1 cellular context compared by ENCODE assay signal in the genomic region with DNA sequence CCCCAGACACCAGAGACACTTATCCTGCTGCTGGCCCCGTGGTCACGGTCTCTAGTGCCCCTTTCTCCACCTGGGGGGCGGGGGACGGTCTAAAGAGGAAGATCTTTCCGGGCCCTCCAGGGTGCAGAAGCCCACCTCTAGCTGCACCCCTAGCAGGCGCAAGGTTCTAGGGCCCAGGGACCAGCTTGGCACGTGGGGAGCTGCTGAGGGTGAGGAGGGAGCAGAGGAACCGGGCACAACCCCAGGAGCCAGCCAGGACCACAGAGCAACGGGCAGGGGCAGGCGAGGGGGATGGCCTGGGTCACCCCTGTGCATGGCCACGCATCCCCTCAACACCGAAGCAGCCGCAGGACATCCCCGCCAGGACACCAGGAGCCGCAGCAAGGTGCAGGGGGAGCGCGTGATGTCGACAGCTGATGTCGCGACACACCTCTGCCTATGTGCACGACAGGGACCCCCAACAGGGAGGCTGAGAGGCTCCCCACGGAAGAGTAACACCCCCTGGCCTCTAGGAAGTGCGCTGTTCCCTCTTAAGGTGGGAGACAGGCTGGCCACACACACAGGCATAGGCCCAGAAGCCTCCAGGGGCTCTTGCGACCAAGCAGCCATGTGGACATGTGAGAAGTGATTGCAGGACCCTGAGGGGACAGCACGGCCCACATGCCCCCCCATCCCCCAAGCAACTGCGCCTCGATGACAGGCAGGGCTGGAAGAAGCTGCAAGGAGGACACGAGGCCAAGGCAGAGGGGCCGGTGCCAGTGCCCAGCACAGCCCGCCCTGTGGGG.
TF ChIP-seq lines count a peak whose summit lies in the region.

No MANE protein-coding gene starts in this region.

TF ChIP-seq in K562, 482 proteins besides CTCF, POLR2A, EP300 and RAD21:
- TF ChIP-seq ZNF717 (CRISPR knock-in tag; IDR thresholded peaks at IDR 0.05) (no peak), PYGO2 (tag; IDR thresholded peaks at IDR 0.05) (no peak), ZNF384 (IDR thresholded peaks at IDR 0.05; ENCODE audit: low read depth, low read length) (no peak), POLR2G (IDR thresholded peaks at IDR 0.05; ENCODE audit: low read depth, low read length) (peak; percentile 49; the same call in 1 of the 2 replicates)
